In the genomic region with DNA sequence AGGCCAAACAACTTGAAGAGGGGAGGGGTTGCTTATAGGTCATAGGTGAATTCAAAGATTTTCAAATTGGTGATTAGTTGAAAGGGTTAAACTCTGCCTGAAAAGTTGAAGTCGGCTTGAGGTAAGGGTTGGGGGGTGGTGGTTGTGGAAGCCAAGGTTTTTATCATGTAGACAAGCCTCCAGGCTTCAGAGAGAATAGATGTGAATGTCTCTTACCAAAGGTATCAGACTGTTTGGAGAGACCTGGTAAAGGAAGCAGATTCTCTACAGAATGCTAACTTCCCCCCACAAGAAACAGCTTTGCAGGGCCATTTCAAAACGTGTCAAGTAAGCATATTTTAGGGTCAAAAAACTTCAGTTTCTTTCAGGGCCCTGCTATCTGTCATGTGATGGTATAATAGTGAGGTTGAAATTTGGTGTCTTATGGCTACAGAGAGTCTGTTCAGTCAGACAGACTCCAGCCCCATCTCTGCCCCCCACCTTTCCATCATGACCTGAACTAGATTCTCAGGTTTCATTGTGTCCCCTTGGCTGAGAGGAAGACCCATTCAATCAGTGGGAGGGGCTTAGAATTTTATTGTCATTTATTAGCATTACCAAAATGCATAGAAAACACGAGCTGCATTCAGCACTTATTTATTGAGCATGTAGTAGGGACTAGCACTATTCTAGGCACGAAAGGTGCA, we compare ENCODE assay signal across 23 cellular contexts.
"Had no signal": no experiment of that assay in that cellular context is flagged by ENCODE, and none has a peak within 500 bp of the region (broad histone marks: within the 10 kb centered on the region; RNA-seq: fewer than 3 reads in every experiment).

No MANE protein-coding gene starts in this region.

- H3K27me3 ChIP-seq: esophagus squamous epithelium, gastroesophageal sphincter, neutrophil, sigmoid colon, testis, tibial nerve, upper lobe of right lung, vagina had no signal

- H3K27ac ChIP-seq: esophagus squamous epithelium, gastroesophageal sphincter, neutrophil, psoas muscle, sigmoid colon, skin epidermis, testis, tibial nerve, upper lobe of right lung, vagina had no signal

- ATAC-seq: effector memory CD8-positive, alpha-beta T cell; gastroesophageal sphincter; left lobe of liver; mucosa of descending colon; naive thymus-derived CD8-positive, alpha-beta T cell; psoas muscle; stimulated activated naive B cell treated with anti-CD40 and anti-IgM and Interleukin-4, amounts not matched to agents 10 μg/mL and 1 μg/mL and 100 μg/mL, for 72 hours; stimulated activated naive CD8-positive, alpha-beta T cell treated with anti-CD3 and anti-CD28 coated beads, Interleukin-15, amount 100 ng/mL, for 72 hours; upper lobe of right lung had no signal

- H3K9me3 ChIP-seq: esophagus squamous epithelium, gastroesophageal sphincter, mucosa of descending colon, neutrophil, psoas muscle, sigmoid colon, testis, tibial nerve, upper lobe of right lung, vagina had no signal

- H3K36me3 ChIP-seq: esophagus squamous epithelium, gastroesophageal sphincter, neutrophil, sigmoid colon, tibial nerve, upper lobe of right lung, vagina had no signal

- DNase-seq: effector memory CD8-positive, alpha-beta T cell; esophagus squamous epithelium; foreskin fibroblast; glutamatergic neuron; mammary epithelial cell; mucosa of descending colon; naive thymus-derived CD8-positive, alpha-beta T cell; psoas muscle; retina; sigmoid colon; stimulated activated CD4-positive, alpha-beta T cell treated with anti-CD3 and anti-CD28 coated beads, Interleukin-2, amount 100 ng/mL, for 24 hours; stimulated activated CD4-positive, alpha-beta T cell treated with anti-CD3 and anti-CD28 coated beads, Interleukin-4, amount 100 ng/mL, for 4 hours; stimulated activated naive B cell treated with anti-CD40 and anti-IgM and Interleukin-4, amounts not matched to agents 10 μg/mL and 1 μg/mL and 100 μg/mL, for 72 hours; stimulated activated naive CD8-positive, alpha-beta T cell treated with anti-CD3 and anti-CD28 coated beads, Interleukin-15, amount 100 ng/mL, for 72 hours; testis; upper lobe of right lung had no signal

- H3K4me1 ChIP-seq: esophagus squamous epithelium, gastroesophageal sphincter, psoas muscle, sigmoid colon, upper lobe of right lung, vagina had no signal

- H3K4me3 ChIP-seq: esophagus squamous epithelium, gastroesophageal sphincter, mucosa of descending colon, psoas muscle, sigmoid colon, skin epidermis, testis, tibial nerve, upper lobe of right lung, vagina had no signal

- FAIRE-seq: islet of Langerhans had no signal
